Comparison of ENCODE assay signal across 8 cellular contexts in the genomic region with DNA sequence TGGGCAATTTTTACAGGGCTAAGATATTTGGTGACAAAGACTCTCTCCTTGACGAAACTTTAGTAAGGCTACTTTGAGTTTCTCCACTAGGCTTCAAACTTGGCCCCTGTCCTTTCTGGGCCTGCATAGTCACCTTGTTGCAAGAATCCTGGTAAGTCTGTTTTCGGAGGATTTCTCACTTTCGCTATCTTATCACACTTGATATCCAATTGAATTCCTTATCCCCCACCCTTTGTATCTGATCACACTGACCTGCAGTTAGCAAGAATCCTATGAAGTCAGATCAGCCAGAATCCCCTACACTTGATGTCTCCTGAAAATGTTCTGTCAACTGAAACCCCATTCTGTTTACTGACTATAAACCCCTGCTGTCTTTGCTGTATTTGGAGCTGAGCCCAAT.
"Had no signal": no experiment of that assay in that cellular context is flagged by ENCODE, and none has a peak within 500 bp of the region (broad histone marks: within the 10 kb centered on the region; RNA-seq: fewer than 3 reads in every experiment).

No MANE protein-coding gene starts in this region.

- H3K9ac ChIP-seq: GM23248 had no signal

- H3K36me3 ChIP-seq: HAP-1 had no signal

- H3K4me3 ChIP-seq: GM23248, HAP-1, K562 had no signal

- H3K9me3 ChIP-seq: HAP-1 had no signal

- H2AFZ ChIP-seq: GM23248 had no signal

- FAIRE-seq: K562 had no signal

- DNase-seq: GM23248, H7, HFFc6, IMR-90, KG1 had no signal

- H3K27ac ChIP-seq: GM23248, HL-60 had no signal
